In genomic region chr18:63586431-63586830, GRCh38 we compare ENCODE assay signal across 24 cellular contexts. TPM values are rescaled to one million over a fixed set of nuclear protein-coding genes. Genes with fewer than 3 reads are reported as not detected.
A peak's percentile ranks its signal among the peaks of the same experiment; 100 is the strongest.
DNase-seq lines count a peak whose midpoint lies in the region; ATAC-seq, FAIRE-seq and TF ChIP-seq lines count a peak whose summit lies in the region.
"Had no signal": no experiment of that assay in that cellular context is flagged by ENCODE, and none has a peak within 500 bp of the region (broad histone marks: within the 10 kb centered on the region; RNA-seq: fewer than 3 reads in every experiment).

No MANE protein-coding gene starts in this region.

- H3K79me2 ChIP-seq in smooth muscle cell (ENCODE audit: low read depth) = no peaks in the 10 kb centered on the region

- WGBS in smooth muscle cell (ENCODE audit: low lambda C conversion rate) = 69% methylated on average over 4 of the region's 4 CpGs

- no peaks in the 10 kb centered on the region for H3K36me3 ChIP-seq in WERI-Rb-1
- H3K36me3 ChIP-seq in smooth muscle cell (ENCODE audit: low read depth) = no peaks in the 10 kb centered on the region
- H3K36me3 ChIP-seq: BLaER1 treated with 17β-estradiol and CSF1 and Interleukin-3, amounts not matched to agents 10 nM and 100 nM had no signal

- H3K27me3 ChIP-seq in WERI-Rb-1 (ENCODE audit: insufficient read depth, low read depth, severe bottlenecking) (no peaks in the 10 kb centered on the region), foreskin keratinocyte (no peaks in the 10 kb centered on the region), smooth muscle cell (ENCODE audit: low read depth) (no peaks in the 10 kb centered on the region)
- H3K27me3 ChIP-seq: BLaER1 treated with 17β-estradiol and CSF1 and Interleukin-3, amounts not matched to agents 10 nM and 100 nM had no signal

- no peak overlapping the region for H2AFZ ChIP-seq in smooth muscle cell (ENCODE audit: low read depth)

- H3K4me1 ChIP-seq in foreskin keratinocyte (peaks cover 38% of the 10 kb centered on the region), smooth muscle cell (ENCODE audit: low read depth) (peaks cover 5% of the 10 kb centered on the region)

- peaks cover 2% of the 10 kb centered on the region for H3K9me3 ChIP-seq in WERI-Rb-1 (ENCODE audit: severe bottlenecking)
- no peaks in the 10 kb centered on the region for H3K9me3 ChIP-seq in smooth muscle cell (replicated peaks; ENCODE audit: low read depth)
- H3K9me3 ChIP-seq: SK-N-SH had no signal

- no peaks in the 10 kb centered on the region for H3F3A ChIP-seq in smooth muscle cell (ENCODE audit: low read depth)

- DNase-seq in HPDE6-E6E7 (ENCODE audit: extremely low spot score) (peak; percentile 40), WERI-Rb-1 (peak; percentile 69), foreskin keratinocyte (peak; percentile 64 to 83), smooth muscle cell (lab: John Stamatoyannopoulos, UW; ENCODE audit: unreplicated experiment) (no peak), RCC 7860 (ENCODE audit: low spot score) (no peak)
- DNase-seq: CD4-positive, alpha-beta memory T cell; DMS153; GOT3; HCEC 1CT; IMR-90; NCI-H1105; NCI-H146; NCI-H2029 treated with DMSO at 0.1 percent for 48 hours; NCI-H2171; NCI-H524 treated with DMSO at 0.1 percent for 48 hours; SHP77 treated with DMSO at 0.1 percent for 48 hours; SK-N-SH had no signal

- TF ChIP-seq CTCF in WERI-Rb-1 (IDR thresholded peaks at IDR 0.05; ENCODE audit: low read depth, low read length) = no peak
- no peak for TF ChIP-seq CTCF in foreskin keratinocyte (conservative IDR thresholded peaks at IDR 0.05)
- TF ChIP-seq CTCF in smooth muscle cell (IDR thresholded peaks at IDR 0.05; ENCODE audit: borderline replicate concordance, insufficient read depth, poor library complexity, severe bottlenecking) = no peak

- no peak for FAIRE-seq in RCC 7860 (lab: Jason Lieb, UNC)
- FAIRE-seq: GM12891 had no signal

- no peak overlapping the region for H3K27ac ChIP-seq in WERI-Rb-1
- peak overlapping the region; percentile 91 for H3K27ac ChIP-seq in foreskin keratinocyte
- peak overlapping the region; percentile 55 for H3K27ac ChIP-seq in smooth muscle cell (ENCODE audit: low read depth)
- H3K27ac ChIP-seq: BLaER1 treated with 17β-estradiol and CSF1 and Interleukin-3, amounts not matched to agents 10 nM and 100 nM; KMS-11 had no signal

- H3K4me2 ChIP-seq in smooth muscle cell = peak overlapping the region; percentile 21
- H3K4me2 ChIP-seq: KMS-11, SK-N-SH had no signal

- no peak overlapping the region for H3K9ac ChIP-seq in smooth muscle cell (ENCODE audit: low read depth)
- H3K9ac ChIP-seq: BLaER1 treated with 17β-estradiol and CSF1 and Interleukin-3, amounts not matched to agents 10 nM and 100 nM; KMS-11; SK-N-SH had no signal

- H3K4me3 ChIP-seq in WERI-Rb-1 (ENCODE audit: low read depth, low read length) (no peak overlapping the region), smooth muscle cell (no peak overlapping the region)
- H3K4me3 ChIP-seq: BLaER1 treated with 17β-estradiol and CSF1 and Interleukin-3, amounts not matched to agents 10 nM and 100 nM had no signal

- peak; percentile 50 for ATAC-seq in foreskin keratinocyte
- no peak for ATAC-seq in GM18517 (IDR thresholded peaks at IDR 0.05; ENCODE audit: unreplicated experiment)
- no peak for ATAC-seq in GM21529 (IDR thresholded peaks at IDR 0.05; ENCODE audit: unreplicated experiment)

- H4K20me1 ChIP-seq in smooth muscle cell (ENCODE audit: low read depth) = no peaks in the 10 kb centered on the region
- H4K20me1 ChIP-seq: BLaER1 treated with 17β-estradiol and CSF1 and Interleukin-3, amounts not matched to agents 10 nM and 100 nM had no signal

RNA-seq across cellular contexts. Expression of gene SERPINB13, which starts 0.7 kb away (rescaled TPM):
- total RNA-seq in foreskin keratinocyte = 5.9 and 6.0 TPM in 2 replicates
- polyA plus RNA-seq in foreskin keratinocyte = 2.0 and 2.7 TPM in 2 replicates
- 103 and 107 TPM in 2 replicates for total RNA-seq in smooth muscle cell
- 12.5 and 18.6 TPM in 2 replicates for polyA plus RNA-seq in smooth muscle cell
- total RNA-seq: CD4-positive, alpha-beta memory T cell; G401; IMR-90; RPMI7951 had no signal
- polyA plus RNA-seq: CD4-positive, alpha-beta memory T cell; IMR-90; SK-N-SH had no signal

RNA-seq across cellular contexts. Expression of gene SERPINB12, which starts 44.3 kb away (rescaled TPM):
- total RNA-seq in foreskin keratinocyte = 0.07 and 0.10 TPM in 2 replicates
- polyA plus RNA-seq in foreskin keratinocyte = 0.03 TPM in 1 of 2 replicates, not detected in the other
- 16.4 and 17.0 TPM in 2 replicates for total RNA-seq in smooth muscle cell
- polyA plus RNA-seq in smooth muscle cell = 0.27 and 1.3 TPM in 2 replicates
- total RNA-seq: CD4-positive, alpha-beta memory T cell; G401; IMR-90; RPMI7951 had no signal
- polyA plus RNA-seq: CD4-positive, alpha-beta memory T cell; IMR-90; SK-N-SH had no signal

RNA-seq across cellular contexts. Expression of gene SERPINB4, which starts 57.6 kb away (rescaled TPM):
- total RNA-seq in foreskin keratinocyte (0.07 TPM in 1 of 2 replicates, not detected in the other), smooth muscle cell (11.1 and 14.8 TPM in 2 replicates)
- polyA plus RNA-seq in foreskin keratinocyte (0.07 TPM in 1 of 2 replicates, not detected in the other), smooth muscle cell (0.46 and 1.7 TPM in 2 replicates)
- total RNA-seq: CD4-positive, alpha-beta memory T cell; G401; IMR-90; RPMI7951 had no signal
- polyA plus RNA-seq: CD4-positive, alpha-beta memory T cell; IMR-90; SK-N-SH had no signal

Comparison
In these comparisons a context has a peak if more than half of its experiments do, and no peak if none do; other contexts are left out.
1. DNase-seq: peak in HPDE6-E6E7 (single experiment), WERI-Rb-1 (single experiment) and foreskin keratinocyte (2 of 2); none in smooth muscle cell (single experiment) and RCC 7860 (single experiment).
2. RNA of gene SERPINB13, which starts 0.7 kb away (total RNA-seq): 103 to 107 TPM in smooth muscle cell; 5.9 to 6.0 TPM in foreskin keratinocyte; every median in the first group is over 10 times any median in the second.
3. RNA of gene SERPINB12, which starts 44.3 kb away (total RNA-seq): 16.4 to 17.0 TPM in smooth muscle cell; 0.07 to 0.10 TPM in foreskin keratinocyte; every median in the first group is over 10 times any median in the second.
4. RNA of gene SERPINB4, which starts 57.6 kb away (total RNA-seq): 11.1 to 14.8 TPM in smooth muscle cell; 0.07 TPM in foreskin keratinocyte; every median in the first group is over 10 times any median in the second.